In the genomic region with DNA sequence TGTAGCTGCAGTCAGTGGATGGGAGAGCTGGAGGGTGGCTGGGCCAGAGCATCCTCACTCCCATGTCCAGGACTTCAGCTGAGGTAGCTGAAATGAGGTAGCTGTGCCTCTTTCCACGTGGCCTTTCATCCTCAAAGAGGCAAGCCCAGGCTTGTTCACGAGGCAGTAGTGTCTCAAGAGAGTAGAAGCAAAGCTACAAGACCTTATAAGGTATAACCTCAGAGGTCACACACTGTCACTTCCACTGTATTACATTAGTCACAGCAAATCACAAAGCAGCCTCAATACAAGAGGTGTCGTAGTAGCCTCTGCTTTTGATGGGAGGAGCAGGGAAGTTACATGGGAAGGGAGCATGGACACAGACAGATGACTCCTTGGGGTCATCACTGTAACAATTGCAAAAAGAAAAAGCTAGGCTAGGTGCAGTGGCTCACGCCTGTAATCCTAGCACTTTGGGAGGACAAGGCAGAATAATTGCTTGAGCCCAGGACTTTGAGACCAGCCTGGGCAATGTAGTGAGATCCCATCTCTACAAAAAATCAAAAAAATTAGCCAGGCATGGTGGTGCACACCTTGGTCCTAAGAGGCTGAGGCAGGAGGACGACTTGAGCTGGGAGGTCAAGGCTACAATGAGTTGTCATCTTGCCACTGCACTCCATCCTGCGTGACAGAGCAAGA, we compare ENCODE assay signal across 13 cellular contexts.
A peak's percentile ranks its signal among the peaks of the same experiment; 100 is the strongest.
DNase-seq lines count a peak whose midpoint lies in the region; ATAC-seq and TF ChIP-seq lines count a peak whose summit lies in the region.
"Had no signal": no experiment of that assay in that cellular context is flagged by ENCODE, and none has a peak within 500 bp of the region (broad histone marks: within the 10 kb centered on the region; RNA-seq: fewer than 3 reads in every experiment).

No MANE protein-coding gene starts in this region.

- CTCF ChIA-PET in PC-9 (lab: Charles Lee): no interaction called here

- H3K27ac ChIP-seq in GM23248 (no peak overlapping the region), PC-9 (no peak overlapping the region)
- H3K27ac ChIP-seq: KMS-11 had no signal

- H3K79me2 ChIP-seq in GM23248 (ENCODE audit: insufficient read depth) (no peaks in the 10 kb centered on the region), PC-9 (ENCODE audit: low read depth) (no peaks in the 10 kb centered on the region)

- in situ Hi-C loops in GM23248 (cut with MboI): no loop called here

- H4K20me1 ChIP-seq in GM23248 (ENCODE audit: insufficient read depth) (no peaks in the 10 kb centered on the region), PC-9 (ENCODE audit: insufficient read depth) (no peaks in the 10 kb centered on the region)

- H3F3A ChIP-seq in GM23248 (ENCODE audit: insufficient read depth): no peaks in the 10 kb centered on the region
- H3F3A ChIP-seq in PC-9 (ENCODE audit: insufficient read depth, low read depth): peaks cover 14% of the 10 kb centered on the region

- no peak overlapping the region for H3K9ac ChIP-seq in GM23248
- H3K9ac ChIP-seq: KMS-11 had no signal

- peaks cover 8% of the 10 kb centered on the region for H3K4me1 ChIP-seq in GM23248 (ENCODE audit: insufficient read depth)
- H3K4me1 ChIP-seq in PC-9 (replicated peaks; ENCODE audit: insufficient read depth): peaks cover 18% of the 10 kb centered on the region

- DNase-seq in EH (ENCODE audit: low read depth): peak; percentile 57
- DNase-seq in GM20000 (ENCODE audit: low spot score): peak; percentile 33
- peak; percentile 15 for DNase-seq in NCI-H69 (lab: John Stamatoyannopoulos, UW)
- peak; percentile 16 for DNase-seq in fibroblast of pulmonary artery (ENCODE audit: low read depth)
- no peak for DNase-seq in GM23248
- no peak for DNase-seq in PC-9
- DNase-seq: cortex of kidney, hippocampal formation, midbrain, NCI-H524 had no signal

- H2AFZ ChIP-seq in GM23248: no peak overlapping the region
- no peak overlapping the region for H2AFZ ChIP-seq in PC-9

- H3K9me2 ChIP-seq in GM23248 (ENCODE audit: insufficient read depth) (no peaks in the 10 kb centered on the region), PC-9 (ENCODE audit: insufficient read depth) (no peaks in the 10 kb centered on the region)

- H3K9me3 ChIP-seq in GM23248 (ENCODE audit: low read depth) (no peaks in the 10 kb centered on the region), PC-9 (ENCODE audit: insufficient read depth, low read depth) (no peaks in the 10 kb centered on the region; the same call in 1 of the 2 replicates)

- H3K4me2 ChIP-seq in GM23248 (ENCODE audit: unreplicated experiment) (no peak overlapping the region), PC-9 (no peak overlapping the region)
- H3K4me2 ChIP-seq: KMS-11 had no signal

- no peaks in the 10 kb centered on the region for H3K36me3 ChIP-seq in GM23248 (ENCODE audit: low read depth)
- no peaks in the 10 kb centered on the region for H3K36me3 ChIP-seq in PC-9 (ENCODE audit: low read depth)

- no peak for TF ChIP-seq CTCF in GM20000 (IDR thresholded peaks at IDR 0.05; ENCODE audit: extremely low read depth, missing control alignments)
- no peak for TF ChIP-seq CTCF in fibroblast of pulmonary artery (IDR thresholded peaks at IDR 0.05; ENCODE audit: low read length, missing control alignments)
- TF ChIP-seq CTCF in PC-9 (conservative IDR thresholded peaks at IDR 0.05): no peak

- WGBS in GM23248 (ENCODE audit: low coverage in 1 of 2, low lambda C conversion rate in 2 of 2, missing lambda C conversion rate in 2 of 2), 2 experiments: 82 to 87% methylated on average over 6 of the region's 6 CpGs

- H3K4me3 ChIP-seq in fibroblast of pulmonary artery (replicated peaks; ENCODE audit: low read depth, low read length): no peak overlapping the region
- no peak overlapping the region for H3K4me3 ChIP-seq in GM23248
- H3K4me3 ChIP-seq in PC-9: no peak overlapping the region

- no peak for ATAC-seq in HG03025 (IDR thresholded peaks at IDR 0.05; ENCODE audit: low FRiP score, unreplicated experiment)
- ATAC-seq in GM18520 (IDR thresholded peaks at IDR 0.05; ENCODE audit: unreplicated experiment): no peak

- BruUV-seq in PC-9 (replicated peaks; lab: Mats Ljungman, UMichigan): no TSS peak

- intact Hi-C loops in PC-9 (cut with micrococcal nuclease; ENCODE audit: unreplicated experiment): no loop called here

- no peaks in the 10 kb centered on the region for H3K27me3 ChIP-seq in GM23248 (replicated peaks; ENCODE audit: insufficient read depth)
- no peaks in the 10 kb centered on the region for H3K27me3 ChIP-seq in PC-9 (ENCODE audit: insufficient read depth, low read depth)

- POLR2A ChIA-PET in PC-9 (lab: Charles Lee; ENCODE audit: unreplicated experiment): no interaction called here

Comparison
In these comparisons a context has a peak if more than half of its experiments do, and no peak if none do; other contexts are left out.
1. DNase-seq: peak in EH (single experiment), GM20000 (single experiment), NCI-H69 (single experiment) and fibroblast of pulmonary artery (single experiment); none in GM23248 (single experiment) and PC-9 (0 of 2).